ENCODE assay signal across 8 cellular contexts in genomic region chr3:377158-377561, GRCh38.
DNase-seq lines count a peak whose midpoint lies in the region; ATAC-seq and TF ChIP-seq lines count a peak whose summit lies in the region.

No MANE protein-coding gene starts in this region.

- H3K4me3 Mint-ChIP-seq in glutamatergic neuron (ENCODE audit: unreplicated experiment): no peak overlapping the region

- H3K4me1 Mint-ChIP-seq in glutamatergic neuron (ENCODE audit: low read depth, unreplicated experiment): no peaks in the 10 kb centered on the region

- H4K20me1 ChIP-seq in IMR-90 (ENCODE audit: insufficient read depth, low read length): no peaks in the 10 kb centered on the region

- no peak overlapping the region for H3K56ac ChIP-seq in IMR-90 (ENCODE audit: extremely low read depth, insufficient read depth, low read length)

- BruUV-seq in IMR-90 (replicated peaks; lab: Mats Ljungman, UMichigan): no TSS peak

- H3K4me2 ChIP-seq in IMR-90 (ENCODE audit: low read depth, low read length): peak overlapping the region; percentile 98

- H2BK120ac ChIP-seq in IMR-90 (ENCODE audit: low read depth, low read length): no peak overlapping the region

- H2BK5ac ChIP-seq in IMR-90 (ENCODE audit: low read depth, low read length, poor library complexity, severe bottlenecking): peak overlapping the region; percentile 66

- no peak overlapping the region for H2AK9ac ChIP-seq in IMR-90 (replicated peaks; ENCODE audit: low read depth, low read length, poor library complexity)

- DNase-seq in AG09319 (ENCODE audit: extremely low read depth, low read depth) (no peak), IMR-90 (peak; percentile 63), RPMI7951 (ENCODE audit: low read depth) (peak; percentile 4), glutamatergic neuron (no peak), epidermal melanocyte (ENCODE audit: insufficient read length, low spot score) (no peak)
- DNase-seq in activated effector memory CD4-positive, alpha-beta T cell treated with Interleukin-2 at 50 U/mL for 16 hours: no peak

- peak overlapping the region; percentile 38; the same call in 1 of the 2 replicates for H3K4me3 ChIP-seq in IMR-90 (ENCODE audit: insufficient read depth, low read depth, low read length)

- H4K8ac ChIP-seq in IMR-90 (ENCODE audit: low read depth in 2 of 2, low read length in 2 of 2): no peak overlapping the region

- H3K27ac Mint-ChIP-seq in glutamatergic neuron (ENCODE audit: unreplicated experiment): no peak overlapping the region

- TF ChIP-seq CTCF in AG09319 (IDR thresholded peaks at IDR 0.05; ENCODE audit: low read depth, low read length) (peak; percentile 22), IMR-90 (conservative IDR thresholded peaks at IDR 0.05; ENCODE audit: low read depth, low read length) (peak; percentile 57), glutamatergic neuron (IDR thresholded peaks at IDR 0.05; ENCODE audit: partially characterized antibody, unreplicated experiment) (peak; percentile 43)

- no peaks in the 10 kb centered on the region for H3K4me1 ChIP-seq in IMR-90 (ENCODE audit: control insufficient read depth, insufficient read depth, low read length)

- no peak overlapping the region for H4K91ac ChIP-seq in IMR-90 (ENCODE audit: insufficient read depth, low read depth, low read length)

- no peaks in the 10 kb centered on the region for H3K9me1 ChIP-seq in IMR-90 (ENCODE audit: insufficient read depth, low read length)

- no peak for TF ChIP-seq POLR2A in IMR-90 (IDR thresholded peaks at IDR 0.05; ENCODE audit: low read depth, low read length)

- H2AK5ac ChIP-seq in IMR-90 (ENCODE audit: low read depth, low read length): no peak overlapping the region

- no peaks in the 10 kb centered on the region for H3K9me3 Mint-ChIP-seq in glutamatergic neuron (ENCODE audit: unreplicated experiment)

- peak; percentile 55 for ATAC-seq in GM19452 (IDR thresholded peaks at IDR 0.05; ENCODE audit: unreplicated experiment)
- ATAC-seq in IMR-90 (ENCODE audit: low read depth): peak; percentile 89
- no peak for ATAC-seq in HG03439 (IDR thresholded peaks at IDR 0.05; ENCODE audit: unreplicated experiment)

- no peak overlapping the region for H3K23ac ChIP-seq in IMR-90 (ENCODE audit: low read depth, low read length)

- H2AFZ ChIP-seq in IMR-90 (replicated peaks; ENCODE audit: low read length, poor library complexity): no peak overlapping the region

- CTCF ChIA-PET in IMR-90 (lab: Yijun Ruan, JAX): no interaction called here

- no peaks in the 10 kb centered on the region for H3K36me3 Mint-ChIP-seq in glutamatergic neuron (ENCODE audit: unreplicated experiment)

- peak; percentile 68 for TF ChIP-seq RAD21 in IMR-90 (IDR thresholded peaks at IDR 0.05; ENCODE audit: low read length)

- WGBS in IMR-90 (ENCODE audit: extremely low coverage in 2 of 2, insufficient read length in 1 of 2), 2 experiments: no CpG with 5 or more reads among the region's 3 CpGs

- H3K14ac ChIP-seq in IMR-90 (replicated peaks; ENCODE audit: low read depth, low read length): no peak overlapping the region

- no peaks in the 10 kb centered on the region for H3K79me1 ChIP-seq in IMR-90 (ENCODE audit: low read depth in 1 of 2, low read length in 2 of 2)

- H3K36me3 ChIP-seq in IMR-90 (ENCODE audit: control insufficient read depth, insufficient read depth, low read length): no peaks in the 10 kb centered on the region

- no peaks in the 10 kb centered on the region for H3K9me3 ChIP-seq in IMR-90 (ENCODE audit: control insufficient read depth, insufficient read depth, low read length)

- H2BK20ac ChIP-seq in IMR-90 (ENCODE audit: low read depth, low read length): no peak overlapping the region

- dilution Hi-C loops in IMR-90 (cut with HindIII; ENCODE audit: low sequenced_read_pairs, unreplicated experiment): no loop called here

- no peak overlapping the region for H3K4ac ChIP-seq in IMR-90 (ENCODE audit: low read depth, low read length)

- no peak overlapping the region for H3K18ac ChIP-seq in IMR-90 (ENCODE audit: low read depth, low read length)

- no peak overlapping the region for H3K9ac ChIP-seq in IMR-90 (ENCODE audit: low read depth, low read length)

- H3K27me3 ChIP-seq in IMR-90 (ENCODE audit: control insufficient read depth, insufficient read depth, low read length): no peaks in the 10 kb centered on the region

- H4K5ac ChIP-seq in IMR-90 (ENCODE audit: low read depth, low read length): peak overlapping the region; percentile 68

- intact Hi-C loops in IMR-90 (cut with micrococcal nuclease): loop anchor here (1.0 kb wide), 2 partner anchors 22 to 334 kb away; no protein-coding TSS in a partner anchor

- H2BK15ac ChIP-seq in IMR-90 (ENCODE audit: low read depth, low read length): no peak overlapping the region

- H3K27ac ChIP-seq in IMR-90 (ENCODE audit: insufficient read depth, low read length): no peak overlapping the region

- no peaks in the 10 kb centered on the region for H3K27me3 Mint-ChIP-seq in glutamatergic neuron (ENCODE audit: unreplicated experiment)

- in situ Hi-C loops in IMR-90 (cut with MboI; ENCODE audit: low sequenced_read_pairs): no loop called here

- POLR2A ChIA-PET in IMR-90 (lab: Charles Lee; ENCODE audit: unreplicated experiment): no interaction called here

TF ChIP-seq in IMR-90, 13 proteins besides CTCF, POLR2A, EP300 and RAD21:
- TF ChIP-seq FOS (IDR thresholded peaks at IDR 0.05; ENCODE audit: low read depth, low read length) (no peak), SMC3 (IDR thresholded peaks at IDR 0.05; ENCODE audit: low read depth, low read length) (peak; percentile 53), NFE2L2 (IDR thresholded peaks at IDR 0.05; ENCODE audit: low read depth, low read length) (no peak), RFX5 (IDR thresholded peaks at IDR 0.05; ENCODE audit: low read depth, low read length) (no peak)

Comparison
In these comparisons a context has a peak if more than half of its experiments do, and no peak if none do; other contexts are left out.
1. DNase-seq: peak in IMR-90 (single experiment) and RPMI7951 (single experiment); none in AG09319 (single experiment), glutamatergic neuron (single experiment), activated effector memory CD4-positive, alpha-beta T cell treated with Interleukin-2 at 50 U/mL for 16 hours (single experiment) and epidermal melanocyte (single experiment).
2. Peak in every context shown above with its lines, with median percentiles within 50 percentile points of each other: CTCF ChIP-seq.